1 cellular context compared by ENCODE assay signal in the genomic region with DNA sequence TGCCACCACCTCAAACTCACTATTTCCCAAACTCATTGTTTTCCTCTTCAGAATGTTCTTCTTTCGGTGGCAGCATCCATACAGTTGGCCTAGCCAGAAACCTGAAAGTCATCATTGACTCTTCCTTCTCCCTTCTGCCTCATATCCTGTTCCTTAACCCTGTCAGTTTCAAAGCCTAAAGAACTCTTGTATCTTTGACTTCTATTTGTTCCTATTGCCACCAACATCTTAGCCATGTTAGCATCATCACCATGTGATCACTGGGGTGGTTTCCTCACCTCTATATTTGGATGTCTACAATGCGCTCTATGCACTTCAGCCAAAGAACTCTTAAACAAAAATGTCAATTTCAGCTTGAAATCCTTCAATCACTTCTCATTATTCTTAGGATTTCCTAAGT.
TF ChIP-seq lines count a peak whose summit lies in the region.

No MANE protein-coding gene starts in this region.

TF ChIP-seq in K562, 482 proteins besides CTCF, POLR2A, EP300 and RAD21 (continued from another document):
- TF ChIP-seq, protein P1, sequence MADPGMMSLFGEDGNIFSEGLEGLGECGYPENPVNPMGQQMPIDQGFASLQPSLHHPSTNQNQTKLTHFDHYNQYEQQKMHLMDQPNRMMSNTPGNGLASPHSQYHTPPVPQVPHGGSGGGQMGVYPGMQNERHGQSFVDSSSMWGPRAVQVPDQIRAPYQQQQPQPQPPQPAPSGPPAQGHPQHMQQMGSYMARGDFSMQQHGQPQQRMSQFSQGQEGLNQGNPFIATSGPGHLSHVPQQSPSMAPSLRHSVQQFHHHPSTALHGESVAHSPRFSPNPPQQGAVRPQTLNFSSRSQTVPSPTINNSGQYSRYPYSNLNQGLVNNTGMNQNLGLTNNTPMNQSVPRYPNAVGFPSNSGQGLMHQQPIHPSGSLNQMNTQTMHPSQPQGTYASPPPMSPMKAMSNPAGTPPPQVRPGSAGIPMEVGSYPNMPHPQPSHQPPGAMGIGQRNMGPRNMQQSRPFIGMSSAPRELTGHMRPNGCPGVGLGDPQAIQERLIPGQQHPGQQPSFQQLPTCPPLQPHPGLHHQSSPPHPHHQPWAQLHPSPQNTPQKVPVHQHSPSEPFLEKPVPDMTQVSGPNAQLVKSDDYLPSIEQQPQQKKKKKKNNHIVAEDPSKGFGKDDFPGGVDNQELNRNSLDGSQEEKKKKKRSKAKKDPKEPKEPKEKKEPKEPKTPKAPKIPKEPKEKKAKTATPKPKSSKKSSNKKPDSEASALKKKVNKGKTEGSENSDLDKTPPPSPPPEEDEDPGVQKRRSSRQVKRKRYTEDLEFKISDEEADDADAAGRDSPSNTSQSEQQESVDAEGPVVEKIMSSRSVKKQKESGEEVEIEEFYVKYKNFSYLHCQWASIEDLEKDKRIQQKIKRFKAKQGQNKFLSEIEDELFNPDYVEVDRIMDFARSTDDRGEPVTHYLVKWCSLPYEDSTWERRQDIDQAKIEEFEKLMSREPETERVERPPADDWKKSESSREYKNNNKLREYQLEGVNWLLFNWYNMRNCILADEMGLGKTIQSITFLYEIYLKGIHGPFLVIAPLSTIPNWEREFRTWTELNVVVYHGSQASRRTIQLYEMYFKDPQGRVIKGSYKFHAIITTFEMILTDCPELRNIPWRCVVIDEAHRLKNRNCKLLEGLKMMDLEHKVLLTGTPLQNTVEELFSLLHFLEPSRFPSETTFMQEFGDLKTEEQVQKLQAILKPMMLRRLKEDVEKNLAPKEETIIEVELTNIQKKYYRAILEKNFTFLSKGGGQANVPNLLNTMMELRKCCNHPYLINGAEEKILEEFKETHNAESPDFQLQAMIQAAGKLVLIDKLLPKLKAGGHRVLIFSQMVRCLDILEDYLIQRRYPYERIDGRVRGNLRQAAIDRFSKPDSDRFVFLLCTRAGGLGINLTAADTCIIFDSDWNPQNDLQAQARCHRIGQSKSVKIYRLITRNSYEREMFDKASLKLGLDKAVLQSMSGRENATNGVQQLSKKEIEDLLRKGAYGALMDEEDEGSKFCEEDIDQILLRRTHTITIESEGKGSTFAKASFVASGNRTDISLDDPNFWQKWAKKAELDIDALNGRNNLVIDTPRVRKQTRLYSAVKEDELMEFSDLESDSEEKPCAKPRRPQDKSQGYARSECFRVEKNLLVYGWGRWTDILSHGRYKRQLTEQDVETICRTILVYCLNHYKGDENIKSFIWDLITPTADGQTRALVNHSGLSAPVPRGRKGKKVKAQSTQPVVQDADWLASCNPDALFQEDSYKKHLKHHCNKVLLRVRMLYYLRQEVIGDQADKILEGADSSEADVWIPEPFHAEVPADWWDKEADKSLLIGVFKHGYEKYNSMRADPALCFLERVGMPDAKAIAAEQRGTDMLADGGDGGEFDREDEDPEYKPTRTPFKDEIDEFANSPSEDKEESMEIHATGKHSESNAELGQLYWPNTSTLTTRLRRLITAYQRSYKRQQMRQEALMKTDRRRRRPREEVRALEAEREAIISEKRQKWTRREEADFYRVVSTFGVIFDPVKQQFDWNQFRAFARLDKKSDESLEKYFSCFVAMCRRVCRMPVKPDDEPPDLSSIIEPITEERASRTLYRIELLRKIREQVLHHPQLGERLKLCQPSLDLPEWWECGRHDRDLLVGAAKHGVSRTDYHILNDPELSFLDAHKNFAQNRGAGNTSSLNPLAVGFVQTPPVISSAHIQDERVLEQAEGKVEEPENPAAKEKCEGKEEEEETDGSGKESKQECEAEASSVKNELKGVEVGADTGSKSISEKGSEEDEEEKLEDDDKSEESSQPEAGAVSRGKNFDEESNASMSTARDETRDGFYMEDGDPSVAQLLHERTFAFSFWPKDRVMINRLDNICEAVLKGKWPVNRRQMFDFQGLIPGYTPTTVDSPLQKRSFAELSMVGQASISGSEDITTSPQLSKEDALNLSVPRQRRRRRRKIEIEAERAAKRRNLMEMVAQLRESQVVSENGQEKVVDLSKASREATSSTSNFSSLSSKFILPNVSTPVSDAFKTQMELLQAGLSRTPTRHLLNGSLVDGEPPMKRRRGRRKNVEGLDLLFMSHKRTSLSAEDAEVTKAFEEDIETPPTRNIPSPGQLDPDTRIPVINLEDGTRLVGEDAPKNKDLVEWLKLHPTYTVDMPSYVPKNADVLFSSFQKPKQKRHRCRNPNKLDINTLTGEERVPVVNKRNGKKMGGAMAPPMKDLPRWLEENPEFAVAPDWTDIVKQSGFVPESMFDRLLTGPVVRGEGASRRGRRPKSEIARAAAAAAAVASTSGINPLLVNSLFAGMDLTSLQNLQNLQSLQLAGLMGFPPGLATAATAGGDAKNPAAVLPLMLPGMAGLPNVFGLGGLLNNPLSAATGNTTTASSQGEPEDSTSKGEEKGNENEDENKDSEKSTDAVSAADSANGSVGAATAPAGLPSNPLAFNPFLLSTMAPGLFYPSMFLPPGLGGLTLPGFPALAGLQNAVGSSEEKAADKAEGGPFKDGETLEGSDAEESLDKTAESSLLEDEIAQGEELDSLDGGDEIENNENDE (IDR thresholded peaks at IDR 0.05; ENCODE audit: low read depth, low read length), result no peak
- no peak for TF ChIP-seq ELF1 (tag; IDR thresholded peaks at IDR 0.05)
- TF ChIP-seq, protein P2, sequence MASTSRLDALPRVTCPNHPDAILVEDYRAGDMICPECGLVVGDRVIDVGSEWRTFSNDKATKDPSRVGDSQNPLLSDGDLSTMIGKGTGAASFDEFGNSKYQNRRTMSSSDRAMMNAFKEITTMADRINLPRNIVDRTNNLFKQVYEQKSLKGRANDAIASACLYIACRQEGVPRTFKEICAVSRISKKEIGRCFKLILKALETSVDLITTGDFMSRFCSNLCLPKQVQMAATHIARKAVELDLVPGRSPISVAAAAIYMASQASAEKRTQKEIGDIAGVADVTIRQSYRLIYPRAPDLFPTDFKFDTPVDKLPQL (IDR thresholded peaks at IDR 0.05; ENCODE audit: extremely low read depth, insufficient read length), result no peak
- TF ChIP-seq IRF2 (CRISPR knock-in tag; IDR thresholded peaks at IDR 0.05), result no peak
- no peak for TF ChIP-seq ZNF408 (CRISPR knock-in tag; IDR thresholded peaks at IDR 0.05; ENCODE audit: low read depth)
- TF ChIP-seq ARNT (IDR thresholded peaks at IDR 0.05), result no peak
